ENCODE assay signal across 18 cellular contexts in genomic region chr1:236718328-236718727, GRCh38. TPM values are rescaled to one million over a fixed set of nuclear protein-coding genes. Genes with fewer than 3 reads are reported as not detected.
DNase-seq lines count a peak whose midpoint lies in the region; ATAC-seq and TF ChIP-seq lines count a peak whose summit lies in the region.
"Had no signal": no experiment of that assay in that cellular context is flagged by ENCODE, and none has a peak within 500 bp of the region (broad histone marks: within the 10 kb centered on the region; RNA-seq: fewer than 3 reads in every experiment).

No MANE protein-coding gene starts in this region.

- H3K36me3 Mint-ChIP-seq in WTC11 (no peaks in the 10 kb centered on the region), osteocyte (ENCODE audit: unreplicated experiment) (no peaks in the 10 kb centered on the region)
- no peaks in the 10 kb centered on the region for H3K36me3 Mint-ChIP-seq in activated T-helper 1 cell treated with anti-CD3 and anti-CD28 coated beads, Interleukin-12 subunit alpha, Interleukin-12 subunit beta, Interleukin-2, Interleukin-4 antibody, amounts not matched to agents 30 ng/mL and 10 ng/mL and 1 ng/mL, durations not matched to agents 14 hours and 24 hours and 36 hours (ENCODE audit: low read depth)

- H3K27me3 ChIP-seq in BLaER1 = no peaks in the 10 kb centered on the region

- ATAC-seq in WTC11 (no peak), left cardiac atrium (peak; percentile 50 to 82), HG02938 (IDR thresholded peaks at IDR 0.05; ENCODE audit: unreplicated experiment) (no peak)
- ATAC-seq: HepG2, Panc1 had no signal

- intact Hi-C loops in left cardiac atrium (cut with DNase I) = no loop called here
- intact Hi-C loops in activated T-helper 1 cell treated with anti-CD3 and anti-CD28 coated beads, Interleukin-12 subunit alpha, Interleukin-12 subunit beta, Interleukin-2, Interleukin-4 antibody, amounts not matched to agents 30 ng/mL and 10 ng/mL and 1 ng/mL, durations not matched to agents 14 hours and 24 hours and 36 hours (cut with micrococcal nuclease) = no loop called here

- CTCF ChIA-PET in WTC11 (lab: Charles Lee) = no interaction called here

- no peak overlapping the region for H3K4me3 ChIP-seq in BLaER1

- H3K4me1 Mint-ChIP-seq in WTC11 = no peaks in the 10 kb centered on the region
- no peaks in the 10 kb centered on the region for H3K4me1 Mint-ChIP-seq in osteocyte (ENCODE audit: unreplicated experiment)
- H3K4me1 Mint-ChIP-seq in activated T-helper 1 cell treated with anti-CD3 and anti-CD28 coated beads, Interleukin-12 subunit alpha, Interleukin-12 subunit beta, Interleukin-2, Interleukin-4 antibody, amounts not matched to agents 30 ng/mL and 10 ng/mL and 1 ng/mL, durations not matched to agents 14 hours and 24 hours and 36 hours (ENCODE audit: low read depth) = no peaks in the 10 kb centered on the region
- H3K4me1 Mint-ChIP-seq: B cell had no signal

- H3K9me3 ChIP-seq in BLaER1 = no peaks in the 10 kb centered on the region

- TF ChIP-seq CTCF in WTC11 (IDR thresholded peaks at IDR 0.05) (no peak), osteocyte (IDR thresholded peaks at IDR 0.05) (no peak)

- DNase-seq in WTC11 (ENCODE audit: low spot score) = no peak
- no peak for DNase-seq in left cardiac atrium
- DNase-seq in osteocyte (ENCODE audit: extremely low spot score, unreplicated experiment) = peak; percentile 51
- no peak for DNase-seq in activated T-helper 1 cell treated with anti-CD3 and anti-CD28 coated beads, Interleukin-12 subunit alpha, Interleukin-12 subunit beta, Interleukin-2, Interleukin-4 antibody, amounts not matched to agents 30 ng/mL and 10 ng/mL and 1 ng/mL, durations not matched to agents 14 hours and 24 hours and 36 hours (ENCODE audit: low spot score)
- no peak for DNase-seq in activated gamma-delta T cell (lab: John Stamatoyannopoulos, UW)
- no peak for DNase-seq in islet precursor cell
- DNase-seq: Caco-2; CD4-positive, alpha-beta T cell; KG1; NCI-H1417 treated with DMSO at 0.1 percent for 48 hours; NCI-H1930; NCI-H526 had no signal

- H3K4me3 Mint-ChIP-seq in WTC11 (no peak overlapping the region), osteocyte (ENCODE audit: unreplicated experiment) (no peak overlapping the region)
- no peak overlapping the region for H3K4me3 Mint-ChIP-seq in activated T-helper 1 cell treated with anti-CD3 and anti-CD28 coated beads, Interleukin-12 subunit alpha, Interleukin-12 subunit beta, Interleukin-2, Interleukin-4 antibody, amounts not matched to agents 30 ng/mL and 10 ng/mL and 1 ng/mL, durations not matched to agents 14 hours and 24 hours and 36 hours
- H3K4me3 Mint-ChIP-seq: B cell; CD4-positive, alpha-beta T cell had no signal

- H3K9me3 Mint-ChIP-seq in WTC11 (no peaks in the 10 kb centered on the region), osteocyte (ENCODE audit: unreplicated experiment) (no peaks in the 10 kb centered on the region)
- no peaks in the 10 kb centered on the region for H3K9me3 Mint-ChIP-seq in activated T-helper 1 cell treated with anti-CD3 and anti-CD28 coated beads, Interleukin-12 subunit alpha, Interleukin-12 subunit beta, Interleukin-2, Interleukin-4 antibody, amounts not matched to agents 30 ng/mL and 10 ng/mL and 1 ng/mL, durations not matched to agents 14 hours and 24 hours and 36 hours
- H3K9me3 Mint-ChIP-seq: CD4-positive, alpha-beta T cell had no signal

- no peak overlapping the region for H3K27ac ChIP-seq in BLaER1

- H4K20me1 ChIP-seq in BLaER1 = no peaks in the 10 kb centered on the region

- H3K4me1 ChIP-seq in BLaER1 = peaks cover 11% of the 10 kb centered on the region
- H3K4me1 ChIP-seq: Caco-2 had no signal

- POLR2A ChIA-PET in WTC11 (lab: Charles Lee) = no interaction called here

- H3K27ac Mint-ChIP-seq in WTC11 (0 out of 2 replicates have a peak overlapping the region, but pooled peaks have one; percentile 29), osteocyte (ENCODE audit: unreplicated experiment) (no peak overlapping the region)
- H3K27ac Mint-ChIP-seq in activated T-helper 1 cell treated with anti-CD3 and anti-CD28 coated beads, Interleukin-12 subunit alpha, Interleukin-12 subunit beta, Interleukin-2, Interleukin-4 antibody, amounts not matched to agents 30 ng/mL and 10 ng/mL and 1 ng/mL, durations not matched to agents 14 hours and 24 hours and 36 hours = no peak overlapping the region
- H3K27ac Mint-ChIP-seq: B cell; CD4-positive, alpha-beta T cell had no signal

- H3K4me2 ChIP-seq in BLaER1 = peak overlapping the region; percentile 25; the same call in 1 of the 2 replicates

- H3K27me3 Mint-ChIP-seq in WTC11 (ENCODE audit: low read depth) (no peaks in the 10 kb centered on the region), osteocyte (ENCODE audit: unreplicated experiment) (no peaks in the 10 kb centered on the region)
- H3K27me3 Mint-ChIP-seq in activated T-helper 1 cell treated with anti-CD3 and anti-CD28 coated beads, Interleukin-12 subunit alpha, Interleukin-12 subunit beta, Interleukin-2, Interleukin-4 antibody, amounts not matched to agents 30 ng/mL and 10 ng/mL and 1 ng/mL, durations not matched to agents 14 hours and 24 hours and 36 hours (ENCODE audit: insufficient read depth) = no peaks in the 10 kb centered on the region

- no peak overlapping the region for H3K9ac ChIP-seq in BLaER1

- H3K36me3 ChIP-seq in BLaER1 = no peaks in the 10 kb centered on the region

TF ChIP-seq in WTC11, 78 proteins besides CTCF, POLR2A, EP300 and RAD21 (continues in another document):
- no peak for TF ChIP-seq SMAD4 (CRISPR knock-in tag; IDR thresholded peaks at IDR 0.05)
- TF ChIP-seq EMX1 (CRISPR knock-in tag; IDR thresholded peaks at IDR 0.05) = no peak
- TF ChIP-seq STAT6 (CRISPR knock-in tag; conservative IDR thresholded peaks at IDR 0.05; ENCODE audit: low read depth) = no peak
- no peak for TF ChIP-seq MYBL2 (CRISPR knock-in tag; IDR thresholded peaks at IDR 0.05)
- TF ChIP-seq IRF2 (CRISPR knock-in tag; IDR thresholded peaks at IDR 0.05; ENCODE audit: borderline replicate concordance, low read depth) = no peak
- TF ChIP-seq ZNF416 (CRISPR knock-in tag; IDR thresholded peaks at IDR 0.05) = no peak
- TF ChIP-seq USF1 (CRISPR knock-in tag; IDR thresholded peaks at IDR 0.05) = no peak
- no peak for TF ChIP-seq AFF4 (CRISPR knock-in tag; IDR thresholded peaks at IDR 0.05; ENCODE audit: borderline replicate concordance)
- no peak for TF ChIP-seq ZNF138 (CRISPR knock-in tag; conservative IDR thresholded peaks at IDR 0.05)
- no peak for TF ChIP-seq NR2C2 (CRISPR knock-in tag; IDR thresholded peaks at IDR 0.05)

RNA-seq across cellular contexts. Expression of gene ACTN2, which starts 32.0 kb away (rescaled TPM):
- total RNA-seq in WTC11 (2021) (2.0 to 3.5 TPM (median 2.6 TPM) in 3 replicates), left cardiac atrium (1,000 to 10,000 TPM; 1,411 to 1,679 TPM), osteocyte (not detected in 2 replicates)
- 0.10 TPM in 1 of 2 replicates, not detected in the other for total RNA-seq in activated T-helper 1 cell treated with anti-CD3 and anti-CD28 coated beads, Interleukin-12 subunit alpha, Interleukin-12 subunit beta, Interleukin-2, Interleukin-4 antibody, amounts not matched to agents 30 ng/mL and 10 ng/mL and 1 ng/mL, durations not matched to agents 14 hours and 24 hours and 36 hours
- total RNA-seq: A172, Caco-2 had no signal

Comparison
In these comparisons a context has a peak if more than half of its experiments do, and no peak if none do; other contexts are left out.
1. ATAC-seq: peak in left cardiac atrium (2 of 2); none in WTC11 (single experiment) and HG02938 (single experiment).
2. RNA of gene ACTN2, which starts 32.0 kb away (total RNA-seq): 1,411 to 1,679 TPM in left cardiac atrium; 2.0 to 3.5 TPM in WTC11, not detected in osteocyte and 0.10 TPM in activated T-helper 1 cell treated with anti-CD3 and anti-CD28 coated beads, Interleukin-12 subunit alpha, Interleukin-12 subunit beta, Interleukin-2, Interleukin-4 antibody, amounts not matched to agents 30 ng/mL and 10 ng/mL and 1 ng/mL, durations not matched to agents 14 hours and 24 hours and 36 hours; every median in the first group is over 100 times any median in the second.